Comparison of ENCODE assay signal across 14 cellular contexts in genomic region chr6:11919771-11920440, GRCh38.
DNase-seq lines count a peak whose midpoint lies in the region; TF ChIP-seq lines count a peak whose summit lies in the region.
"Had no signal": no experiment of that assay in that cellular context is flagged by ENCODE, and none has a peak within 500 bp of the region (broad histone marks: within the 10 kb centered on the region; RNA-seq: fewer than 3 reads in every experiment).

No MANE protein-coding gene starts in this region.

- H2BK12ac ChIP-seq in trophoblast cell (ENCODE audit: low read length), result no peak overlapping the region

- no peak overlapping the region for H3K23ac ChIP-seq in trophoblast cell (ENCODE audit: low read length)

- H3K4me1 Mint-ChIP-seq in HFFc6 (ENCODE audit: low read depth) (peaks cover 55% of the 10 kb centered on the region), brain (peaks cover 34% of the 10 kb centered on the region)
- H3K4me1 Mint-ChIP-seq: CD8-positive, alpha-beta memory T cell had no signal

- WGBS in trophoblast cell (ENCODE audit: extremely low coverage, insufficient coverage, insufficient read length), result no CpG with 5 or more reads among the region's 8 CpGs
- WGBS in ovary, 3 donors, result 80 to 86% (median 84%) methylated on average over 8 of the region's 8 CpGs

- H3K27me3 Mint-ChIP-seq in HFFc6 (ENCODE audit: insufficient read depth), result no peaks in the 10 kb centered on the region; the same call in 1 of the 2 replicates
- peaks cover 41% of the 10 kb centered on the region for H3K27me3 Mint-ChIP-seq in brain
- H3K27me3 Mint-ChIP-seq: CD8-positive, alpha-beta memory T cell had no signal

- no peak overlapping the region for H3K14ac ChIP-seq in trophoblast cell (ENCODE audit: low read length)

- H3K27me3 ChIP-seq in trophoblast cell (ENCODE audit: insufficient read depth, low read length), result no peaks in the 10 kb centered on the region
- H3K27me3 ChIP-seq in ovary, result no peaks in the 10 kb centered on the region
- no peaks in the 10 kb centered on the region for H3K27me3 ChIP-seq in MM.1S (replicated peaks; ENCODE audit: insufficient read depth, low read length)
- H3K27me3 ChIP-seq: BLaER1, SJCRH30 had no signal

- no peaks in the 10 kb centered on the region for H3K9me3 Mint-ChIP-seq in HFFc6
- H3K9me3 Mint-ChIP-seq in brain, result no peaks in the 10 kb centered on the region
- H3K9me3 Mint-ChIP-seq: CD8-positive, alpha-beta memory T cell had no signal

- H3K4me3 Mint-ChIP-seq in HFFc6 (no peak overlapping the region), brain (no peak overlapping the region)
- H3K4me3 Mint-ChIP-seq: CD8-positive, alpha-beta memory T cell had no signal

- intact Hi-C loops in ovary (cut with DNase I), result no loop called here

- H4K8ac ChIP-seq in trophoblast cell (ENCODE audit: low read depth, low read length), result no peak overlapping the region

- DNase-seq in AG20443 (ENCODE audit: low spot score) (peak; percentile 14), HFFc6 (no peak), trophoblast cell (peak; percentile 74 to 94), UCSD-AML1 (lab: John Stamatoyannopoulos, UW; ENCODE audit: unreplicated experiment) (no peak), ovary (no peak), MM.1S (no peak)
- DNase-seq: CD8-positive, alpha-beta memory T cell; NCI-H1436; NCI-H2081; NCI-H524 treated with DMSO at 0.1 percent for 48 hours; OCI-M1; SJCRH30 had no signal

- H3K79me2 ChIP-seq in trophoblast cell (ENCODE audit: control insufficient read depth, insufficient read depth, low read length, poor library complexity) (no peaks in the 10 kb centered on the region), MM.1S (ENCODE audit: low read length) (no peaks in the 10 kb centered on the region)

- peak overlapping the region; percentile 84; the same call in 1 of the 2 replicates for H3K27ac Mint-ChIP-seq in HFFc6
- H3K27ac Mint-ChIP-seq in brain, result peak overlapping the region in 3 of 5 experiments; percentile 37 to 64 (median 44)
- H3K27ac Mint-ChIP-seq: CD8-positive, alpha-beta memory T cell had no signal

- H3K9me3 ChIP-seq in trophoblast cell (ENCODE audit: insufficient read depth, low read depth, low read length) (no peaks in the 10 kb centered on the region), ovary (no peaks in the 10 kb centered on the region), MM.1S (replicated peaks; ENCODE audit: insufficient read depth, low read length) (no peaks in the 10 kb centered on the region)
- H3K9me3 ChIP-seq: BLaER1, SJCRH30 had no signal

- H3K4ac ChIP-seq in trophoblast cell (ENCODE audit: low read depth, low read length), result no peak overlapping the region

- H3K36me3 ChIP-seq in trophoblast cell (ENCODE audit: control insufficient read depth in 1 of 2, insufficient read depth in 2 of 2, low read length in 2 of 2) (no peaks in the 10 kb centered on the region), ovary (no peaks in the 10 kb centered on the region), MM.1S (replicated peaks; ENCODE audit: insufficient read depth, low read length) (no peaks in the 10 kb centered on the region)
- H3K36me3 ChIP-seq: BLaER1, SJCRH30 had no signal

- H3K27ac ChIP-seq in trophoblast cell (ENCODE audit: low read depth, low read length) (no peak overlapping the region), ovary (no peak overlapping the region), MM.1S (ENCODE audit: low read length) (no peak overlapping the region)
- H3K27ac ChIP-seq: BLaER1, SJCRH30 had no signal

- H3K36me3 Mint-ChIP-seq in HFFc6 (ENCODE audit: low read depth) (no peaks in the 10 kb centered on the region), brain (no peaks in the 10 kb centered on the region)
- H3K36me3 Mint-ChIP-seq: CD8-positive, alpha-beta memory T cell had no signal

- no peak overlapping the region for H4K91ac ChIP-seq in trophoblast cell (ENCODE audit: low read depth, low read length)

- TF ChIP-seq CTCF in HFFc6 (IDR thresholded peaks at IDR 0.05) (no peak), brain (conservative IDR thresholded peaks at IDR 0.05) (no peak), ovary (IDR thresholded peaks at IDR 0.05) (no peak), MM.1S (IDR thresholded peaks at IDR 0.05; ENCODE audit: low read length) (no peak)

- no peaks in the 10 kb centered on the region for H3K9me2 ChIP-seq in MM.1S (replicated peaks; ENCODE audit: insufficient read depth, low read length)

- H2AK5ac ChIP-seq in trophoblast cell (ENCODE audit: low read length), result no peak overlapping the region

- H3K4me3 ChIP-seq in trophoblast cell (ENCODE audit: low read depth, low read length) (no peak overlapping the region), ovary (no peak overlapping the region), MM.1S (ENCODE audit: low read length) (no peak overlapping the region)
- H3K4me3 ChIP-seq: BLaER1, SJCRH30 had no signal

- TF ChIP-seq EP300 in ovary (IDR thresholded peaks at IDR 0.05), result no peak

- H3K4me1 ChIP-seq in trophoblast cell (ENCODE audit: control insufficient read depth in 1 of 2, insufficient read depth in 2 of 2, low read length in 2 of 2) (peaks cover 8 to 11% of the 10 kb centered on the region in 2 experiments), ovary (ENCODE audit: insufficient read depth) (peaks cover 2% of the 10 kb centered on the region), MM.1S (ENCODE audit: low read length) (no peaks in the 10 kb centered on the region)
- H3K4me1 ChIP-seq: BLaER1, SJCRH30 had no signal

- no peak for TF ChIP-seq POLR2A in ovary (IDR thresholded peaks at IDR 0.05)

- no peak overlapping the region for H2BK5ac ChIP-seq in trophoblast cell (ENCODE audit: low read depth, low read length, poor library complexity)

- no peak overlapping the region for H2AFZ ChIP-seq in trophoblast cell (ENCODE audit: insufficient read depth, low read length, poor library complexity)
- H2AFZ ChIP-seq in MM.1S (ENCODE audit: low read length), result no peak overlapping the region

- H3K79me1 ChIP-seq in trophoblast cell (ENCODE audit: low read length), result no peaks in the 10 kb centered on the region

- H4K12ac ChIP-seq in trophoblast cell (ENCODE audit: low read depth, low read length), result no peak overlapping the region

- no peaks in the 10 kb centered on the region for H4K20me1 ChIP-seq in MM.1S (ENCODE audit: insufficient read depth, low read length)
- H4K20me1 ChIP-seq: BLaER1 had no signal

- no peak overlapping the region for H2BK120ac ChIP-seq in trophoblast cell (ENCODE audit: insufficient read depth, low read length, poor library complexity)

- no peak overlapping the region for H3K18ac ChIP-seq in trophoblast cell (ENCODE audit: low read length)

- no peak overlapping the region for H3K4me2 ChIP-seq in trophoblast cell (ENCODE audit: low read length)
- no peak overlapping the region for H3K4me2 ChIP-seq in MM.1S (ENCODE audit: low read depth, low read length)
- H3K4me2 ChIP-seq: BLaER1 had no signal

- H3K9ac ChIP-seq in trophoblast cell (ENCODE audit: low read length) (no peak overlapping the region), MM.1S (ENCODE audit: low read length) (no peak overlapping the region)
- H3K9ac ChIP-seq: BLaER1 had no signal

- H3F3A ChIP-seq in MM.1S (ENCODE audit: insufficient read depth, low read length), result no peaks in the 10 kb centered on the region

Comparison
In these comparisons a context has a peak if more than half of its experiments do, and no peak if none do; other contexts are left out.
1. DNase-seq: peak in AG20443 (single experiment) and trophoblast cell (2 of 2); none in HFFc6 (single experiment), UCSD-AML1 (single experiment), ovary (0 of 5) and MM.1S (single experiment).